In the genomic region with DNA sequence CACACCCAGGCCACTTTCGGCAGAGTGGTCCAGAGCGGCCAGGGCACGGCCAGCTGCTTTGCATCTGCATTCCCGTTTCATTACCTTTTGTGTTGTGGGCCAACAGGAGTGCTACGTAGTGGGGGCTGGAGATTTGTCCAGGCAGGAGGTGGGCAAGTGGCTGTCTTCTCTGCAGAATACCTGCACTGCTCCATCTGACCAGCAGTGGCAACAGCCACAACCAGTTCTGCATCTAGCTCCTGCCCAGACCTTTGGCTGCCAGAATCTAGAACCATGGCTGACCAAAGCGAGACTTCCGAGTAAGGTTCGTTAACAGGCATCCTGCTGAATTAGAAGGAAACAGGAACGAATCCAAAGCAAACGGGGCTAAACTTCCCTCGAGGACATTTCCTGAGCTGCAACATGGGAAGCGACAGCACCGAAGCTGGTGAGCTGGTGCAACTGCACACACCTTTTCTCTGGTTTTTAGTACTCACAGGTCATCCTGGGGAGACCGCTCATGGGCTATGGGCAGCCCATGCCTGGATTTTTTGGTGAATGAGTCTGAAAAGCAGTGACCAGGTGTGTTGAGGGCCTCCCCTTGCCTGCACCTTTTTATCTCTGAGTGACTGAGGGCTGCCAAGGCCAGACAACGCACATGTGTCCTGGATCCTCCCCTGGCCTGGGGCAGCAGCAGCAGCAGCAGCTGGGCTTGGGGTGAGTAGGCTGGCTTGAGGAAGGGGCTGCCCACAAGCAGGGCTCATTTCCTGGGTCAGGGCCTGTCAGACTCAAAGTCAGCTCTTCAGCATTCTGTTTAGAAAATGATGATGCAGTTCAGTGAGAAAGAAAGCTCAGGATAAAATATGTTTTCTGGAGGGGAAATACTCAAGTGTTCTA, we compare ENCODE assay signal across 11 cellular contexts. TPM values are rescaled to one million over a fixed set of nuclear protein-coding genes. Genes with fewer than 3 reads are reported as not detected.
DNase-seq lines count a peak whose midpoint lies in the region; ATAC-seq, FAIRE-seq and TF ChIP-seq lines count a peak whose summit lies in the region.
"Had no signal": no experiment of that assay in that cellular context is flagged by ENCODE, and none has a peak within 500 bp of the region (broad histone marks: within the 10 kb centered on the region; RNA-seq: fewer than 3 reads in every experiment).

No MANE protein-coding gene starts in this region.

- H3K36me3 ChIP-seq in endothelial cell of umbilical vein (ENCODE audit: control insufficient read depth in 2 of 2, extremely low read depth in 1 of 2, insufficient read depth in 2 of 2, low read length in 2 of 2) = peaks cover 0 to 5% of the 10 kb centered on the region in 2 experiments
- H3K36me3 ChIP-seq in prostate gland = no peaks in the 10 kb centered on the region
- H3K36me3 ChIP-seq in GM23248 (ENCODE audit: low read depth) = no peaks in the 10 kb centered on the region

- H3F3A ChIP-seq in GM23248 (ENCODE audit: insufficient read depth) = 0 out of 2 replicates have a peak, but pooled peaks cover 5% of the 10 kb centered on the region

- H4K20me1 ChIP-seq in endothelial cell of umbilical vein (replicated peaks; ENCODE audit: control insufficient read depth, extremely low read depth, insufficient read depth, low read length) = no peaks in the 10 kb centered on the region
- no peaks in the 10 kb centered on the region for H4K20me1 ChIP-seq in GM23248 (ENCODE audit: insufficient read depth)

- H3K9ac ChIP-seq in endothelial cell of umbilical vein (replicated peaks; ENCODE audit: extremely low read depth, insufficient read depth, low read length) (no peak overlapping the region), GM23248 (no peak overlapping the region)

- no peak for FAIRE-seq in endothelial cell of umbilical vein (lab: Jason Lieb, UNC)

- 59% methylated on average over 15 of the region's 15 CpGs for WGBS in prostate gland
- WGBS in GM23248 (ENCODE audit: low coverage in 1 of 2, low lambda C conversion rate in 2 of 2, missing lambda C conversion rate in 2 of 2), 2 experiments = 85% methylated on average over 15 of the region's 15 CpGs

- H3K79me2 ChIP-seq in endothelial cell of umbilical vein (ENCODE audit: control insufficient read depth, insufficient read depth, low read length) (no peaks in the 10 kb centered on the region), GM23248 (ENCODE audit: insufficient read depth) (no peaks in the 10 kb centered on the region)

- H3K4me1 ChIP-seq in endothelial cell of umbilical vein (ENCODE audit: control insufficient read depth, extremely low read depth, insufficient read depth, low read length) (peaks cover 19% of the 10 kb centered on the region), prostate gland (replicated peaks) (no peaks in the 10 kb centered on the region), GM23248 (ENCODE audit: insufficient read depth) (no peaks in the 10 kb centered on the region; the same call in 1 of the 2 replicates)

- in situ Hi-C loops in GM23248 (cut with MboI) = no loop called here

- H3K27ac ChIP-seq in endothelial cell of umbilical vein (ENCODE audit: insufficient read depth, low read depth, low read length) = no peak overlapping the region
- peak overlapping the region in 1 of 2 donors; percentile 14 for H3K27ac ChIP-seq in prostate gland
- no peak overlapping the region for H3K27ac ChIP-seq in GM23248

- H3K27me3 ChIP-seq in endothelial cell of umbilical vein (ENCODE audit: control insufficient read depth in 2 of 2, insufficient read depth in 2 of 2, low read length in 2 of 2) (no peaks in the 10 kb centered on the region), prostate gland (replicated peaks; ENCODE audit: insufficient read depth) (no peaks in the 10 kb centered on the region), GM23248 (replicated peaks; ENCODE audit: insufficient read depth) (peaks cover 4% of the 10 kb centered on the region)

- H3K9me2 ChIP-seq in GM23248 (ENCODE audit: insufficient read depth) = no peaks in the 10 kb centered on the region

- DNase-seq in DMS114 treated with DMSO at 0.1 percent for 48 hours (lab: John Stamatoyannopoulos, UW; ENCODE audit: unreplicated experiment) (peak; percentile 26), endothelial cell of umbilical vein (ENCODE audit: low read depth, low spot score) (peak; percentile 35), occipital lobe (lab: John Stamatoyannopoulos, UW) (no peak), NCI-H128 (lab: John Stamatoyannopoulos, UW; ENCODE audit: unreplicated experiment) (no peak), prostate gland (ENCODE audit: low spot score) (no peak), GM23248 (no peak)
- DNase-seq: DND-41, mesendoderm had no signal

- peak; percentile 42 for ATAC-seq in GM19455 (IDR thresholded peaks at IDR 0.05; ENCODE audit: unreplicated experiment)
- ATAC-seq in HG03175 (IDR thresholded peaks at IDR 0.05; ENCODE audit: unreplicated experiment) = peak; percentile 57

- no peak overlapping the region for H3K4me2 ChIP-seq in endothelial cell of umbilical vein (ENCODE audit: insufficient read depth, low read length)
- no peak overlapping the region for H3K4me2 ChIP-seq in GM23248 (ENCODE audit: unreplicated experiment)

- dilution Hi-C loops in endothelial cell of umbilical vein (cut with MboI; ENCODE audit: extremely low pct_ligation_motif_present, low sequenced_read_pairs) = no loop called here

- no peak for TF ChIP-seq POLR2A in endothelial cell of umbilical vein (IDR thresholded peaks at IDR 0.05; ENCODE audit: low read depth, low read length)
- TF ChIP-seq POLR2A in prostate gland (IDR thresholded peaks at IDR 0.05) = no peak

- H3K4me3 ChIP-seq in endothelial cell of umbilical vein (replicated peaks in 1 of 3; ENCODE audit: insufficient read depth in 1 of 3, low read depth in 1 of 3, low read length in 3 of 3) = no peak overlapping the region
- no peak overlapping the region for H3K4me3 ChIP-seq in prostate gland
- no peak overlapping the region for H3K4me3 ChIP-seq in GM23248

- no peaks in the 10 kb centered on the region for H3K9me3 ChIP-seq in endothelial cell of umbilical vein (replicated peaks; ENCODE audit: control insufficient read depth, insufficient read depth, low read length)
- no peaks in the 10 kb centered on the region for H3K9me3 ChIP-seq in prostate gland
- H3K9me3 ChIP-seq in GM23248 (ENCODE audit: low read depth) = no peaks in the 10 kb centered on the region

- H2AFZ ChIP-seq in endothelial cell of umbilical vein (ENCODE audit: low read depth, low read length) = no peak overlapping the region
- no peak overlapping the region for H2AFZ ChIP-seq in GM23248

- no peaks in the 10 kb centered on the region for H3K9me1 ChIP-seq in endothelial cell of umbilical vein (replicated peaks; ENCODE audit: control insufficient read depth, extremely low read depth, insufficient read depth, low read length)

- TF ChIP-seq CTCF in endothelial cell of umbilical vein (IDR thresholded peaks at IDR 0.05; ENCODE audit: extremely low read depth in 1 of 2, insufficient read depth in 1 of 2, low read depth in 1 of 2, low read length in 2 of 2) (peak; percentile 15 to 25), prostate gland (IDR thresholded peaks at IDR 0.05) (peak in 1 of 4 experiments; percentile 15)

- intact Hi-C loops in endothelial cell of umbilical vein (cut with micrococcal nuclease) (no loop called here), prostate gland (cut with DNase I) (no loop called here)

- CTCF ChIA-PET in endothelial cell of umbilical vein (lab: Charles Lee) = interaction anchor here (1.0 to 8.5 kb wide), 9 partner anchors 7 to 286 kb away, joined by 3 to 71 read pairs (median 3); a partner anchor contains a TSS

- no TSS peak for BruUV-seq in endothelial cell of umbilical vein (replicated peaks; lab: Mats Ljungman, UMichigan)

- POLR2A ChIA-PET in endothelial cell of umbilical vein (lab: Charles Lee) = interaction anchor here (1.1 kb wide), 1 partner anchor 21 kb away, joined by 3 read pairs; no protein-coding TSS in a partner anchor

TF ChIP-seq in endothelial cell of umbilical vein, 7 proteins besides CTCF, POLR2A, EP300 and RAD21:
- TF ChIP-seq, protein P1, sequence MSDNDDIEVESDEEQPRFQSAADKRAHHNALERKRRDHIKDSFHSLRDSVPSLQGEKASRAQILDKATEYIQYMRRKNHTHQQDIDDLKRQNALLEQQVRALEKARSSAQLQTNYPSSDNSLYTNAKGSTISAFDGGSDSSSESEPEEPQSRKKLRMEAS (IDR thresholded peaks at IDR 0.05; ENCODE audit: insufficient read depth, insufficient read length) = no peak
- TF ChIP-seq MYC (IDR thresholded peaks at IDR 0.05; ENCODE audit: low read depth, low read length) = no peak
TF ChIP-seq in endothelial cell of umbilical vein: peak in this region for 0.

RNA-seq across cellular contexts. Expression of a gene that starts 10.6 kb away (rescaled TPM):
- total RNA-seq in endothelial cell of umbilical vein (1.1 and 3.7 TPM in 2 replicates), occipital lobe (0.16 TPM), prostate gland (1 to 10 TPM; 3.3 to 7.0 TPM)
- polyA plus RNA-seq in endothelial cell of umbilical vein (3.9 and 4.1 TPM in 2 replicates), GM23248 (2016; fragmentation: Nextera tagmentation; extraction: Ambion mirVana) (0.03 TPM in 1 of 2 replicates, not detected in the other)
- polyA plus RNA-seq in endothelial cell of umbilical vein (2011; cell fraction: cytosol; rRNA removed) = 3.7 and 4.2 TPM in 2 replicates
- polyA plus RNA-seq in endothelial cell of umbilical vein (2011; cell fraction: nucleus; rRNA removed) = 12.2 and 14.2 TPM in 2 replicates
- 4.1 and 14.2 TPM in 2 replicates for polyA plus RNA-seq in endothelial cell of umbilical vein (2012)
- 10.6 and 16.9 TPM in 2 replicates for polyA minus RNA-seq in endothelial cell of umbilical vein
- not detected for polyA minus RNA-seq in endothelial cell of umbilical vein (2011; cell fraction: cytosol; rRNA and poly(A)+ RNA removed)
- 6.1 and 6.8 TPM in 2 replicates for polyA minus RNA-seq in endothelial cell of umbilical vein (2011; cell fraction: nucleus; rRNA and poly(A)+ RNA removed)
- total RNA-seq in GM23248 (2014; rRNA removed; shearing (Covaris generic)) = not detected in 2 replicates
- total RNA-seq: LHCN-M2 had no signal

RNA-seq across cellular contexts. Expression of a gene that starts 26.6 kb away (rescaled TPM):
- 27.8 and 33.1 TPM in 2 replicates for total RNA-seq in endothelial cell of umbilical vein
- 27.4 and 36.3 TPM in 2 replicates for polyA plus RNA-seq in endothelial cell of umbilical vein
- polyA plus RNA-seq in endothelial cell of umbilical vein (2011; cell fraction: cytosol; rRNA removed) = 17.0 and 22.6 TPM in 2 replicates
- polyA plus RNA-seq in endothelial cell of umbilical vein (2011; cell fraction: nucleus; rRNA removed) = 42.4 and 48.5 TPM in 2 replicates
- polyA plus RNA-seq in endothelial cell of umbilical vein (2012) = 19.9 and 37.4 TPM in 2 replicates
- 22.4 and 24.7 TPM in 2 replicates for polyA minus RNA-seq in endothelial cell of umbilical vein
- 7.2 TPM for polyA minus RNA-seq in endothelial cell of umbilical vein (2011; cell fraction: cytosol; rRNA and poly(A)+ RNA removed)
- polyA minus RNA-seq in endothelial cell of umbilical vein (2011; cell fraction: nucleus; rRNA and poly(A)+ RNA removed) = 26.3 and 35.3 TPM in 2 replicates
- total RNA-seq in occipital lobe = 10.3 TPM
- 10 to 100 TPM; 29.9 to 39.4 TPM for total RNA-seq in prostate gland
- total RNA-seq in GM23248 (2014; rRNA removed; shearing (Covaris generic)) = 10.5 and 17.1 TPM in 2 replicates
- 10.6 and 10.9 TPM in 2 replicates for polyA plus RNA-seq in GM23248 (2016; fragmentation: Nextera tagmentation; extraction: Ambion mirVana)

Comparison
In these comparisons a context has a peak if more than half of its experiments do, and no peak if none do; other contexts are left out.
1. DNase-seq: peak in DMS114 treated with DMSO at 0.1 percent for 48 hours (single experiment) and endothelial cell of umbilical vein (single experiment); none in occipital lobe (single experiment), NCI-H128 (single experiment), prostate gland (single experiment) and GM23248 (single experiment).